8 cellular contexts compared by ENCODE assay signal in the genomic region with DNA sequence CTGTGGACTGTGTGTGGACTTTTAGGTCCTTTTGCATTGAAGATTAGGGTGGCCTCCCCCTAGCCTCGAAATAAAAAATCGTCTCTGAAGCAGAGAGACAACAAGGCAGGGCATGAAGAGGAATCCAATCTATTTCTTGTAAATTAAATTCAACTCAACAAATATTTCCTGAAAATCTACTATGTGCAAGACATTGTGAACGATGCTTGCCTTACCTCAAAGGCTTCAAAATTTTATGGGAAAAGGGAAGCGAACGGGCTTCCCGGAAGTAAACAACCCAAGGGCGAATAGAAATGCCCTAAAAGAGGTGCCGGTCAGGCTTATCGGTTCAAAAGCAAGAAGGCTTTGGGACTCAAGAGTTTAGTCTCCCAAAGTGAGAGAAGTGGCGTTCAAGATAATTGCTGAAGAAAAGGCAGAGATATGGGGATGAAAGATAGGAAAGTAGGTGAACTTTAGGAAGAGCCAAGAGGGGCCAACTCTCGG. TPM values are rescaled to one million over a fixed set of nuclear protein-coding genes. Genes with fewer than 3 reads are reported as not detected.
DNase-seq lines count a peak whose midpoint lies in the region; ATAC-seq and TF ChIP-seq lines count a peak whose summit lies in the region.

No MANE protein-coding gene starts in this region.

- in situ Hi-C loops in G401 (cut with HindIII; ENCODE audit: low sequenced_read_pairs) = no loop called here

- no peak for TF ChIP-seq CTCF in activated B cell treated with CpG ODN at 0.5 μM for 24 hours (IDR thresholded peaks at IDR 0.05)

- peak overlapping the region; percentile 91 for H3K4me3 ChIP-seq in iPS-11a (ENCODE audit: low read depth, low read length)

- CTCF ChIA-PET in activated B cell treated with CpG ODN at 0.5 μM for 24 hours (lab: Charles Lee) = no interaction called here

- H3K4me3 Mint-ChIP-seq in activated B cell treated with CpG ODN at 0.5 μM for 24 hours = peak overlapping the region; percentile 92
- peak overlapping the region; percentile 97 for H3K4me3 Mint-ChIP-seq in stimulated activated memory B cell treated with anti-CD40 and anti-IgM and Interleukin-4, amounts not matched to agents 10 μg/mL and 1 μg/mL and 100 μg/mL, for 72 hours

- no peaks in the 10 kb centered on the region for H3K27me3 Mint-ChIP-seq in activated B cell treated with CpG ODN at 0.5 μM for 24 hours
- no peaks in the 10 kb centered on the region for H3K27me3 Mint-ChIP-seq in stimulated activated memory B cell treated with anti-CD40 and anti-IgM and Interleukin-4, amounts not matched to agents 10 μg/mL and 1 μg/mL and 100 μg/mL, for 72 hours

- peaks cover 10% of the 10 kb centered on the region for H3K36me3 Mint-ChIP-seq in activated B cell treated with CpG ODN at 0.5 μM for 24 hours (ENCODE audit: low read depth)
- H3K36me3 Mint-ChIP-seq in stimulated activated memory B cell treated with anti-CD40 and anti-IgM and Interleukin-4, amounts not matched to agents 10 μg/mL and 1 μg/mL and 100 μg/mL, for 72 hours = no peaks in the 10 kb centered on the region

- DNase-seq in NOMO-1 (lab: John Stamatoyannopoulos, UW; ENCODE audit: unreplicated experiment in 2 of 2) = peak; percentile 74 to 87
- no peak for DNase-seq in NOMO-1 treated with DMSO at 0.1 percent for 48 hours (lab: John Stamatoyannopoulos, UW; ENCODE audit: unreplicated experiment)
- peak; percentile 80 for DNase-seq in KG1 (lab: John Stamatoyannopoulos, UW)
- DNase-seq in activated B cell treated with CpG ODN at 0.5 μM for 24 hours = no peak
- DNase-seq in amniotic stem cell (lab: John Stamatoyannopoulos, UW) = no peak
- DNase-seq in G401 (ENCODE audit: low spot score) = no peak

- peaks cover 38% of the 10 kb centered on the region for H3K4me1 Mint-ChIP-seq in activated B cell treated with CpG ODN at 0.5 μM for 24 hours
- H3K4me1 Mint-ChIP-seq in stimulated activated memory B cell treated with anti-CD40 and anti-IgM and Interleukin-4, amounts not matched to agents 10 μg/mL and 1 μg/mL and 100 μg/mL, for 72 hours = peaks cover 36% of the 10 kb centered on the region

- H3K9me3 Mint-ChIP-seq in activated B cell treated with CpG ODN at 0.5 μM for 24 hours = no peaks in the 10 kb centered on the region
- H3K9me3 Mint-ChIP-seq in stimulated activated memory B cell treated with anti-CD40 and anti-IgM and Interleukin-4, amounts not matched to agents 10 μg/mL and 1 μg/mL and 100 μg/mL, for 72 hours = no peaks in the 10 kb centered on the region

- intact Hi-C loops in activated B cell treated with CpG ODN at 0.5 μM for 24 hours (cut with micrococcal nuclease) = loop anchor here (2.0 to 10.0 kb wide), 6 partner anchors 150 to 1304 kb away; partner anchors contain the start of genes DCAF12, DCTN3, DNAJA1 and NFX1

- no peak for ATAC-seq in activated B cell treated with CpG ODN at 0.5 μM for 24 hours (ENCODE audit: low read depth)
- ATAC-seq in stimulated activated memory B cell treated with anti-CD40 and anti-IgM and Interleukin-4, amounts not matched to agents 10 μg/mL and 1 μg/mL and 100 μg/mL, for 72 hours = no peak

- H3K27ac Mint-ChIP-seq in activated B cell treated with CpG ODN at 0.5 μM for 24 hours = peak overlapping the region; percentile 96
- peak overlapping the region; percentile 100 for H3K27ac Mint-ChIP-seq in stimulated activated memory B cell treated with anti-CD40 and anti-IgM and Interleukin-4, amounts not matched to agents 10 μg/mL and 1 μg/mL and 100 μg/mL, for 72 hours

- POLR2A ChIA-PET in activated B cell treated with CpG ODN at 0.5 μM for 24 hours (lab: Charles Lee) = no interaction called here

RNA-seq across cellular contexts. Expression of gene KIF24, which starts 0.5 kb away (rescaled TPM):
- 0.69 and 0.71 TPM in 2 replicates for total RNA-seq in activated B cell treated with CpG ODN at 0.5 μM for 24 hours
- total RNA-seq in G401 (2014; rRNA removed; shearing (Covaris generic)) = 5.2 and 6.2 TPM in 2 replicates

RNA-seq across cellular contexts. Expression of gene NUDT2, which starts 0.8 kb away (rescaled TPM):
- total RNA-seq in activated B cell treated with CpG ODN at 0.5 μM for 24 hours = 19.2 and 19.7 TPM in 2 replicates
- total RNA-seq in G401 (2014; rRNA removed; shearing (Covaris generic)) = 27.5 and 50.5 TPM in 2 replicates

RNA-seq across cellular contexts. Expression of gene MYORG, which starts 48.2 kb away (rescaled TPM):
- 0.24 and 0.27 TPM in 2 replicates for total RNA-seq in activated B cell treated with CpG ODN at 0.5 μM for 24 hours
- total RNA-seq in G401 (2014; rRNA removed; shearing (Covaris generic)) = 0.80 and 0.92 TPM in 2 replicates

Comparison
In these comparisons a context has a peak if more than half of its experiments do, and no peak if none do; other contexts are left out.
1. DNase-seq: peak in NOMO-1 (2 of 2) and KG1 (single experiment); none in NOMO-1 treated with DMSO at 0.1 percent for 48 hours (single experiment), activated B cell treated with CpG ODN at 0.5 μM for 24 hours (single experiment), amniotic stem cell (single experiment) and G401 (single experiment).